8 cellular contexts compared by ENCODE assay signal in genomic region chr7:26305048-26305868, GRCh38. TPM values are rescaled to one million over a fixed set of nuclear protein-coding genes. Genes with fewer than 3 reads are reported as not detected.
DNase-seq lines count a peak whose midpoint lies in the region; ATAC-seq and TF ChIP-seq lines count a peak whose summit lies in the region.

No MANE protein-coding gene starts in this region.

- ATAC-seq in GM18870 (IDR thresholded peaks at IDR 0.05; ENCODE audit: unreplicated experiment) (peak; percentile 60), HG03460 (IDR thresholded peaks at IDR 0.05; ENCODE audit: unreplicated experiment) (peak; percentile 62), gastroesophageal sphincter (no peak), HG03442 (IDR thresholded peaks at IDR 0.05; ENCODE audit: unreplicated experiment) (no peak), GM21717 (IDR thresholded peaks at IDR 0.05; ENCODE audit: unreplicated experiment) (no peak)
- ATAC-seq in activated CD8-positive, alpha-beta T cell treated with anti-CD3 and anti-CD28 coated beads, Interleukin-2, amount 10 ng/mL, durations not matched to agents 7 days and 5 days: peak; percentile 69

- no peaks in the 10 kb centered on the region for H3K9me3 Mint-ChIP-seq in activated CD8-positive, alpha-beta T cell treated with anti-CD3 and anti-CD28 coated beads, Interleukin-2, amount 10 ng/mL, durations not matched to agents 7 days and 5 days (ENCODE audit: insufficient read depth)

- H3K36me3 ChIP-seq in muscle layer of duodenum (ENCODE audit: control insufficient read depth in 1 of 2, insufficient read depth in 2 of 2, low read length in 2 of 2) (no peaks in the 10 kb centered on the region), gastroesophageal sphincter (no peaks in the 10 kb centered on the region)

- WGBS in gastroesophageal sphincter (ENCODE audit: low coverage in 1 of 2), 2 donors: 74 to 77% methylated on average over 5 to 9 of the region's 9 CpGs

- no peak for TF ChIP-seq EP300 in gastroesophageal sphincter (IDR thresholded peaks at IDR 0.05)

- H3K9me3 ChIP-seq in muscle layer of duodenum (ENCODE audit: control insufficient read depth in 1 of 2, low read length in 2 of 2): no peaks in the 10 kb centered on the region
- no peaks in the 10 kb centered on the region for H3K9me3 ChIP-seq in gastroesophageal sphincter

- no peaks in the 10 kb centered on the region for H3K27me3 Mint-ChIP-seq in activated CD8-positive, alpha-beta T cell treated with anti-CD3 and anti-CD28 coated beads, Interleukin-2, amount 10 ng/mL, durations not matched to agents 7 days and 5 days (ENCODE audit: low read depth)

- H3K4me3 Mint-ChIP-seq in activated CD8-positive, alpha-beta T cell treated with anti-CD3 and anti-CD28 coated beads, Interleukin-2, amount 10 ng/mL, durations not matched to agents 7 days and 5 days: no peak overlapping the region

- peak; percentile 48 for DNase-seq in activated CD8-positive, alpha-beta T cell treated with anti-CD3 and anti-CD28 coated beads, Interleukin-2, amount 10 ng/mL, durations not matched to agents 7 days and 5 days
- DNase-seq in HCEC 1CT: no peak

- H3K4me1 ChIP-seq in muscle layer of duodenum (ENCODE audit: control insufficient read depth in 1 of 2, insufficient read depth in 2 of 2, low read length in 2 of 2): no peaks in the 10 kb centered on the region
- no peaks in the 10 kb centered on the region for H3K4me1 ChIP-seq in gastroesophageal sphincter

- TF ChIP-seq POLR2A in gastroesophageal sphincter (IDR thresholded peaks at IDR 0.05): no peak

- TF ChIP-seq CTCF in gastroesophageal sphincter (IDR thresholded peaks at IDR 0.05): no peak

- POLR2A ChIA-PET in activated CD8-positive, alpha-beta T cell treated with anti-CD3 and anti-CD28 coated beads, Interleukin-2, amount 10 ng/mL, durations not matched to agents 7 days and 5 days (lab: Charles Lee): interaction anchor here (1.0 to 1.8 kb wide), 5 partner anchors 10 to 106 kb away, joined by 3 to 8 read pairs (median 6); partner anchors contain the start of gene CBX3

- H3K4me3 ChIP-seq in muscle layer of duodenum (ENCODE audit: low read depth in 1 of 2, low read length in 2 of 2) (no peak overlapping the region), gastroesophageal sphincter (no peak overlapping the region)

- H3K4me1 Mint-ChIP-seq in activated CD8-positive, alpha-beta T cell treated with anti-CD3 and anti-CD28 coated beads, Interleukin-2, amount 10 ng/mL, durations not matched to agents 7 days and 5 days (ENCODE audit: low read depth): peaks cover 28% of the 10 kb centered on the region

- H3K27ac Mint-ChIP-seq in activated CD8-positive, alpha-beta T cell treated with anti-CD3 and anti-CD28 coated beads, Interleukin-2, amount 10 ng/mL, durations not matched to agents 7 days and 5 days: peak overlapping the region; percentile 73

- CTCF ChIA-PET in activated CD8-positive, alpha-beta T cell treated with anti-CD3 and anti-CD28 coated beads, Interleukin-2, amount 10 ng/mL, durations not matched to agents 7 days and 5 days (lab: Charles Lee): interaction anchor here (0.6 to 1.7 kb wide), 7 partner anchors 10 to 411 kb away, joined by 3 to 11 read pairs (median 3); partner anchors contain the start of genes CBX3 and SNX10

- H3K27ac ChIP-seq in muscle layer of duodenum (ENCODE audit: low read length) (peak overlapping the region; percentile 49), gastroesophageal sphincter (no peak overlapping the region)

- H3K36me3 Mint-ChIP-seq in activated CD8-positive, alpha-beta T cell treated with anti-CD3 and anti-CD28 coated beads, Interleukin-2, amount 10 ng/mL, durations not matched to agents 7 days and 5 days (ENCODE audit: low read depth): peaks cover 50% of the 10 kb centered on the region

- H3K27me3 ChIP-seq in muscle layer of duodenum (ENCODE audit: low read depth, low read length): no peaks in the 10 kb centered on the region
- peaks cover 2% of the 10 kb centered on the region for H3K27me3 ChIP-seq in gastroesophageal sphincter

RNA-seq across cellular contexts. Expression of gene SNX10, which starts 13.6 kb away (rescaled TPM):
- total RNA-seq in activated CD8-positive, alpha-beta T cell treated with anti-CD3 and anti-CD28 coated beads, Interleukin-2, amount 10 ng/mL, durations not matched to agents 7 days and 5 days: 10 to 100 TPM; 39.2 to 42.7 TPM
- 1 to 10 TPM; 1.9 to 6.9 (median 4.0) TPM for total RNA-seq in gastroesophageal sphincter

Comparison
In these comparisons a context has a peak if more than half of its experiments do, and no peak if none do; other contexts are left out.
1. ATAC-seq: peak in GM18870 (single experiment), HG03460 (single experiment) and activated CD8-positive, alpha-beta T cell treated with anti-CD3 and anti-CD28 coated beads, Interleukin-2, amount 10 ng/mL, durations not matched to agents 7 days and 5 days (single experiment); none in gastroesophageal sphincter (single experiment), HG03442 (single experiment) and GM21717 (single experiment).
2. RNA of gene SNX10, which starts 13.6 kb away (total RNA-seq): 39.2 to 42.7 TPM in activated CD8-positive, alpha-beta T cell treated with anti-CD3 and anti-CD28 coated beads, Interleukin-2, amount 10 ng/mL, durations not matched to agents 7 days and 5 days; 1.9 to 6.9 TPM in gastroesophageal sphincter; every median in the first group is over 4 times any median in the second.